Comparison of ENCODE assay signal across 18 cellular contexts in genomic region chr4:17065821-17066220, GRCh38.
"Had no signal": no experiment of that assay in that cellular context is flagged by ENCODE, and none has a peak within 500 bp of the region (broad histone marks: within the 10 kb centered on the region; RNA-seq: fewer than 3 reads in every experiment).

No MANE protein-coding gene starts in this region.

- FAIRE-seq: islet of Langerhans, pancreas had no signal

- H3K27ac ChIP-seq: pancreas, right lobe of liver, upper lobe of right lung had no signal

- H3K36me3 ChIP-seq: pancreas, right lobe of liver, upper lobe of right lung had no signal

- H3K4me3 ChIP-seq: pancreas, right lobe of liver, upper lobe of right lung had no signal

- H3K27me3 ChIP-seq: pancreas, right lobe of liver, upper lobe of right lung had no signal

- H3K9me3 ChIP-seq: pancreas, right lobe of liver, upper lobe of right lung had no signal

- ATAC-seq: esophagus mucosa, left cardiac atrium, natural killer cell, pancreas, right lobe of liver, upper lobe of right lung had no signal

- DNase-seq: activated B cell treated with CpG ODN at 0.5 μM for 24 hours; activated CD4-positive, alpha-beta memory T cell treated with anti-CD3 and anti-CD28 coated beads for 36 hours; activated CD4-positive, alpha-beta T cell treated with anti-CD3 and anti-CD28 coated beads for 4 hours; activated naive CD4-positive, alpha-beta T cell treated with Interleukin-2 at 50 U/mL for 16 hours; activated T-cell treated with anti-CD3 and anti-CD28 coated beads, Interleukin-2, amount 50 U/mL, for 1 hour; aorta; cerebellar nuclear complex; cortex of kidney; hippocampal formation; left cardiac atrium; natural killer cell; pancreas; right lobe of liver; stimulated activated CD8-positive, alpha-beta memory T cell treated with anti-CD3 and anti-CD28 coated beads, Interleukin-4, amount 100 ng/mL, for 48 hours; stimulated activated naive CD4-positive, alpha-beta T cell; upper lobe of right lung had no signal

- H3K4me1 ChIP-seq: pancreas, right lobe of liver, upper lobe of right lung had no signal
